25 cellular contexts compared by ENCODE assay signal in genomic region chr12:89257355-89257754, GRCh38.
DNase-seq lines count a peak whose midpoint lies in the region; ATAC-seq, FAIRE-seq and TF ChIP-seq lines count a peak whose summit lies in the region.
"Had no signal": no experiment of that assay in that cellular context is flagged by ENCODE, and none has a peak within 500 bp of the region (broad histone marks: within the 10 kb centered on the region; RNA-seq: fewer than 3 reads in every experiment).

No MANE protein-coding gene starts in this region.

- in situ Hi-C loops in K562 (cut with MboI) = no loop called here

- H3K4me3 Mint-ChIP-seq in neural crest cell = no peak overlapping the region
- no peak overlapping the region for H3K4me3 Mint-ChIP-seq in effector memory CD8-positive, alpha-beta T cell
- H3K4me3 Mint-ChIP-seq: CD14-positive monocyte; CD4-positive, alpha-beta memory T cell; CD4-positive, CD25-positive, alpha-beta regulatory T cell; CD8-positive, alpha-beta memory T cell had no signal

- H3K9me3 ChIP-seq in SK-N-SH (no peaks in the 10 kb centered on the region), K562 (replicated peaks; ENCODE audit: control insufficient read depth, insufficient read depth, low read depth, low read length) (no peaks in the 10 kb centered on the region), vagina (no peaks in the 10 kb centered on the region), testis (no peaks in the 10 kb centered on the region)
- H3K9me3 ChIP-seq: BE2C, BLaER1 had no signal

- H2AFZ ChIP-seq in SK-N-SH (ENCODE audit: low read depth) (no peak overlapping the region), K562 (ENCODE audit: low read depth, low read length) (no peak overlapping the region)

- 57% methylated on average over 5 of the region's 5 CpGs for WGBS in SK-N-SH (ENCODE audit: low lambda C conversion rate)
- 1% methylated on average over 5 of the region's 5 CpGs for WGBS in K562 (ENCODE audit: insufficient coverage, low coverage, missing lambda C conversion rate)
- 75 to 82% methylated on average over 5 of the region's 5 CpGs for WGBS in testis, 2 donors

- intact Hi-C loops in K562 (cut with micrococcal nuclease) (no loop called here), vagina (cut with DNase I) (no loop called here), testis (cut with DNase I; ENCODE audit: low total_unique reads) (no loop called here)

- no peaks in the 10 kb centered on the region for H3K27me3 Mint-ChIP-seq in neural crest cell (ENCODE audit: low read depth)
- no peaks in the 10 kb centered on the region for H3K27me3 Mint-ChIP-seq in effector memory CD8-positive, alpha-beta T cell
- H3K27me3 Mint-ChIP-seq: CD4-positive, alpha-beta memory T cell; CD4-positive, CD25-positive, alpha-beta regulatory T cell had no signal

- H3K9me1 ChIP-seq in K562 (ENCODE audit: control insufficient read depth, insufficient read depth, low read length) = no peaks in the 10 kb centered on the region

- H3K36me3 Mint-ChIP-seq in neural crest cell (ENCODE audit: low read depth) = no peaks in the 10 kb centered on the region
- H3K36me3 Mint-ChIP-seq in effector memory CD8-positive, alpha-beta T cell (ENCODE audit: insufficient read depth) = no peaks in the 10 kb centered on the region
- H3K36me3 Mint-ChIP-seq: CD4-positive, alpha-beta memory T cell; CD4-positive, CD25-positive, alpha-beta regulatory T cell had no signal

- CTCF ChIA-PET in SK-N-SH (lab: Yijun Ruan, JAX) = no interaction called here
- CTCF ChIA-PET in K562 (lab: Yijun Ruan, JAX; ENCODE audit: low intra/inter-chr PET ratio) = no interaction called here

- H3K36me3 ChIP-seq in SK-N-SH (replicated peaks in 1 of 2; ENCODE audit: control insufficient read depth in 1 of 2, insufficient read depth in 2 of 2, low read length in 1 of 2) (no peaks in the 10 kb centered on the region), K562 (ENCODE audit: control insufficient read depth, insufficient read depth, low read length) (no peaks in the 10 kb centered on the region), vagina (no peaks in the 10 kb centered on the region), testis (ENCODE audit: low read depth, missing control alignments) (no peaks in the 10 kb centered on the region)
- H3K36me3 ChIP-seq: BE2C, BLaER1 had no signal

- POLR2A ChIA-PET in SK-N-SH (lab: Yijun Ruan, JAX) = interaction anchor here (1.2 to 1.3 kb wide), 2 partner anchors 89 to 95 kb away, joined by 3 to 4 read pairs; partner anchors contain the start of gene DUSP6
- POLR2A ChIA-PET in K562 (lab: Yijun Ruan, JAX) = no interaction called here

- no peak for TF ChIP-seq RAD21 in SK-N-SH (IDR thresholded peaks at IDR 0.05; ENCODE audit: low read length)
- no peak for TF ChIP-seq RAD21 in K562 (CRISPR knock-in tag; conservative IDR thresholded peaks at IDR 0.05 in 1 of 2, IDR thresholded peaks at IDR 0.05 in 1 of 2)

- FAIRE-seq in K562 (lab: Jason Lieb, UNC) = no peak
- FAIRE-seq: A204.1, G401.6, GM12891 had no signal

- no peaks in the 10 kb centered on the region for H3K27me3 ChIP-seq in SK-N-SH (ENCODE audit: insufficient read depth)
- no peaks in the 10 kb centered on the region for H3K27me3 ChIP-seq in K562 (ENCODE audit: control insufficient read depth in 2 of 2, insufficient read depth in 2 of 2, low read length in 2 of 2)
- H3K27me3 ChIP-seq in vagina = no peaks in the 10 kb centered on the region
- H3K27me3 ChIP-seq in testis = no peaks in the 10 kb centered on the region
- H3K27me3 ChIP-seq: BE2C, BLaER1 had no signal

- no TSS peak for BruUV-seq in K562 (replicated peaks; lab: Mats Ljungman, UMichigan)

- H3K27ac Mint-ChIP-seq in neural crest cell (ENCODE audit: unreplicated experiment) = peak overlapping the region; percentile 23
- H3K27ac Mint-ChIP-seq in effector memory CD8-positive, alpha-beta T cell = no peak overlapping the region
- H3K27ac Mint-ChIP-seq: CD14-positive monocyte; CD4-positive, alpha-beta memory T cell; CD4-positive, CD25-positive, alpha-beta regulatory T cell; CD8-positive, alpha-beta memory T cell had no signal

- H3K27ac ChIP-seq in SK-N-SH (ENCODE audit: low read depth in 2 of 2, low read length in 1 of 2) = peak overlapping the region in 1 of 2 experiments; percentile 64; a peak in 2 of 4 replicates
- no peak overlapping the region for H3K27ac ChIP-seq in K562 (ENCODE audit: extremely low read depth, low read depth, low read length)
- no peak overlapping the region for H3K27ac ChIP-seq in vagina
- no peak overlapping the region for H3K27ac ChIP-seq in testis
- H3K27ac ChIP-seq: BLaER1 had no signal

- no peaks in the 10 kb centered on the region for H3K9me2 ChIP-seq in SK-N-SH

- peaks cover 8% of the 10 kb centered on the region in 2 experiments; a peak in 3 of 4 replicates for H3K4me1 ChIP-seq in SK-N-SH (ENCODE audit: control insufficient read depth in 1 of 2, insufficient read depth in 2 of 2, low read depth in 1 of 2, low read length in 1 of 2)
- no peaks in the 10 kb centered on the region; a peak in 1 of 5 replicates for H3K4me1 ChIP-seq in K562 (replicated peaks in 1 of 2; ENCODE audit: control insufficient read depth in 2 of 2, insufficient read depth in 2 of 2, low read length in 2 of 2)
- H3K4me1 ChIP-seq in vagina = peaks cover 13% of the 10 kb centered on the region
- no peaks in the 10 kb centered on the region for H3K4me1 ChIP-seq in testis
- H3K4me1 ChIP-seq: BLaER1 had no signal

- TF ChIP-seq EP300 in SK-N-SH (IDR thresholded peaks at IDR 0.05; ENCODE audit: borderline replicate concordance in 1 of 2, low read depth in 1 of 2, low read length in 1 of 2) = no peak; a peak in 1 of 4 replicates
- TF ChIP-seq EP300 in K562 (IDR thresholded peaks at IDR 0.05; ENCODE audit: low read length) = no peak

- no peak overlapping the region for H3K9ac ChIP-seq in SK-N-SH
- no peak overlapping the region for H3K9ac ChIP-seq in K562 (ENCODE audit: insufficient read depth in 1 of 2, low read depth in 2 of 2, low read length in 2 of 2)
- H3K9ac ChIP-seq: BLaER1 had no signal

- ATAC-seq in K562 (no peak), HG02970 (IDR thresholded peaks at IDR 0.05; ENCODE audit: low FRiP score, unreplicated experiment) (no peak)
- no peak for ATAC-seq in effector memory CD8-positive, alpha-beta T cell (replicated peaks)

- H3F3A ChIP-seq in SK-N-SH (replicated peaks; ENCODE audit: insufficient read depth) = no peaks in the 10 kb centered on the region

- peaks cover 7% of the 10 kb centered on the region for H3K4me1 Mint-ChIP-seq in neural crest cell
- H3K4me1 Mint-ChIP-seq in effector memory CD8-positive, alpha-beta T cell (ENCODE audit: low read depth in 2 of 2) = peaks cover 0 to 3% of the 10 kb centered on the region in 2 donors
- H3K4me1 Mint-ChIP-seq: CD8-positive, alpha-beta memory T cell had no signal

- H3K4me2 ChIP-seq in SK-N-SH (no peak overlapping the region), K562 (ENCODE audit: insufficient read depth, low read length) (no peak overlapping the region)
- H3K4me2 ChIP-seq: BLaER1 had no signal

- no peaks in the 10 kb centered on the region for H3K79me2 ChIP-seq in SK-N-SH (ENCODE audit: insufficient read depth)
- H3K79me2 ChIP-seq in K562 (ENCODE audit: control insufficient read depth, insufficient read depth, low read length) = no peaks in the 10 kb centered on the region

- TF ChIP-seq POLR2A in K562 (conservative IDR thresholded peaks at IDR 0.05) (no peak), vagina (IDR thresholded peaks at IDR 0.05) (no peak), testis (IDR thresholded peaks at IDR 0.05) (no peak)

- DNase-seq in SK-N-SH = no peak
- DNase-seq in K562 (ENCODE audit: extremely low read depth in 1 of 4, low spot score in 3 of 4) = no peak
- no peak for DNase-seq in neural crest cell (ENCODE audit: low read depth, low spot score)
- DNase-seq in effector memory CD8-positive, alpha-beta T cell = no peak
- no peak for DNase-seq in vagina (ENCODE audit: extremely low spot score in 2 of 2)
- no peak for DNase-seq in testis
- DNase-seq: 8988T; ACHN; C1 segment of cervical spinal cord; CD4-positive, alpha-beta memory T cell; CD4-positive, CD25-positive, alpha-beta regulatory T cell; CD8-positive, alpha-beta memory T cell; COR-L47; DMS 273 treated with DMSO at 0.1 percent for 48 hours; DMS153; DMS53; DMS79; GF-D8 had no signal

- no peak for TF ChIP-seq CTCF in SK-N-SH (IDR thresholded peaks at IDR 0.05)
- TF ChIP-seq CTCF in K562 (IDR thresholded peaks at IDR 0.05 in 2 of 3, conservative IDR thresholded peaks at IDR 0.05 in 1 of 3; ENCODE audit: insufficient read depth in 2 of 3, low read depth in 1 of 3, low read length in 3 of 3) = no peak
- TF ChIP-seq CTCF in neural crest cell (conservative IDR thresholded peaks at IDR 0.05) = no peak
- TF ChIP-seq CTCF in vagina (IDR thresholded peaks at IDR 0.05) = no peak
- no peak for TF ChIP-seq CTCF in testis (IDR thresholded peaks at IDR 0.05)

- H3K4me3 ChIP-seq in SK-N-SH (ENCODE audit: low read depth in 2 of 2, low read length in 1 of 2) (no peak overlapping the region), K562 (no peak overlapping the region), vagina (no peak overlapping the region), testis (no peak overlapping the region)
- H3K4me3 ChIP-seq: BLaER1 had no signal

- peaks cover 11% of the 10 kb centered on the region for H3K9me3 Mint-ChIP-seq in neural crest cell
- peaks cover 4 to 7% of the 10 kb centered on the region in 2 donors for H3K9me3 Mint-ChIP-seq in effector memory CD8-positive, alpha-beta T cell
- H3K9me3 Mint-ChIP-seq: CD8-positive, alpha-beta memory T cell had no signal

- H4K20me1 ChIP-seq in SK-N-SH (ENCODE audit: insufficient read depth) = no peaks in the 10 kb centered on the region
- no peaks in the 10 kb centered on the region for H4K20me1 ChIP-seq in K562 (replicated peaks; ENCODE audit: control insufficient read depth, insufficient read depth, low read length)
- H4K20me1 ChIP-seq: BLaER1 had no signal

TF ChIP-seq in SK-N-SH, 30 proteins besides CTCF, POLR2A, EP300 and RAD21 (continues in another document):
- TF ChIP-seq GATA2 (CRISPR knock-in tag; IDR thresholded peaks at IDR 0.05) = 0 out of 2 replicates have a peak, but pooled peaks have one; percentile 8

TF ChIP-seq in K562, 482 proteins besides CTCF, POLR2A, EP300 and RAD21:
- TF ChIP-seq GTF2E2 (tag; IDR thresholded peaks at IDR 0.05) = 0 out of 2 replicates have a peak, but pooled peaks have one; percentile 2
- TF ChIP-seq SMARCA5 (IDR thresholded peaks at IDR 0.05) = no peak

Comparison
In these comparisons a context has a peak if more than half of its experiments do, and no peak if none do; other contexts are left out.
1. Of the 27 proteins assayed by ChIP-seq in both K562 and SK-N-SH: peak only in K562: none; only in SK-N-SH: GATA2; in both: none; in neither: 26.